Comparison of ENCODE assay signal across 1 cellular context in the genomic region with DNA sequence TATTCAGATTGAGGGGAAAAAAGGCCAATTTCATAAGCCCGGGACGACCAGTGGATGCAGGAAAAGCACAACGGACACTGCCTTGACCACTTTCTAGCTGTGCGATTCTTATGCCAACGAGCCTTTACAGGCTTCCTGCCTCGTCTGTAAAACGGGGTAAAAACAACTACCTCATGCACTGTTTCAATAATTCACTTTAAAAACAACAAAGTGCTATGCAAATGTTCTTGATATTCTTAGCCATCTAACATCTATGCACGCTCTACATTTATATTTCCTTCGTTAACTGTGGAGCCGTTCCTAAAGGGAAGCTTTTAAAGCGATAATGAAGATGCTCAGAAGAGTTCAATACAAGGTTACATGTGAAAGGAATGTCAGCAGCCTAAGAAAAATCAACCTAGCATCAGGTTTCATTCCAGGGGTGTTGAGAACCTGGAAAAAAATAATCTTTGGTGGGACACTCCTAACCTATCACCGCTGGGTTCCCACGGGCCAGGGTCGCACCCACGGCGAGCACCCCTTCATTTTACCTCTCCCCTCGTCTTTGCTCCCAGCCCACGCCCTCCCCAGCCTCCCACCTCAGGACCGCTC.
TF ChIP-seq lines count a peak whose summit lies in the region.

No MANE protein-coding gene starts in this region.

TF ChIP-seq in H1, 55 proteins besides CTCF, POLR2A, EP300 and RAD21 (continued from another document):
- TF ChIP-seq, protein P1, sequence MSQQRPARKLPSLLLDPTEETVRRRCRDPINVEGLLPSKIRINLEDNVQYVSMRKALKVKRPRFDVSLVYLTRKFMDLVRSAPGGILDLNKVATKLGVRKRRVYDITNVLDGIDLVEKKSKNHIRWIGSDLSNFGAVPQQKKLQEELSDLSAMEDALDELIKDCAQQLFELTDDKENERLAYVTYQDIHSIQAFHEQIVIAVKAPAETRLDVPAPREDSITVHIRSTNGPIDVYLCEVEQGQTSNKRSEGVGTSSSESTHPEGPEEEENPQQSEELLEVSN (IDR thresholded peaks at IDR 0.05) = peak; percentile 45; the same call in 1 of the 2 replicates
- peak; percentile 51 for TF ChIP-seq ASH2L (IDR thresholded peaks at IDR 0.05; ENCODE audit: low read length)
